Comparison of ENCODE assay signal across 19 cellular contexts in the genomic region with DNA sequence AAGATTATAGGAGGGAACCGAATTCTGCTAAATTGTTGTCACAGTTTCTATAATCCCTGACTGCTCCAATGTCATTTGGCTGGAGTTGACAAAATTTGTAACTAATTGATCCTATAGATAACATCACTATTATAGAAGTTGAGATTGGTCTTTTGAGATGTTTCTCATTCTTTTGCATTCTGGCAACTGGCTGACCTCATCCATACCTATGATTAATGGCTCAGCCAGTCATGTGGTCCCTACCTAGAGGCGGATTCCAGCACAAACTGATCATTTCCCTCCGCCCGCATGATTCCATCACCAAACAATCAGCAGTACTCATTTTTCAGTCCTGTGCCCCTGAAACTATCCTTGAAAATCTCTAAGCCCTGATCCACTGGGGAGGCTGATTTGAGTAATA. TPM values are rescaled to one million over a fixed set of nuclear protein-coding genes. Genes with fewer than 3 reads are reported as not detected.
DNase-seq lines count a peak whose midpoint lies in the region; ATAC-seq, FAIRE-seq and TF ChIP-seq lines count a peak whose summit lies in the region.
"Had no signal": no experiment of that assay in that cellular context is flagged by ENCODE, and none has a peak within 500 bp of the region (broad histone marks: within the 10 kb centered on the region; RNA-seq: fewer than 3 reads in every experiment).

No MANE protein-coding gene starts in this region.

- H3K9me1 ChIP-seq in keratinocyte (ENCODE audit: control insufficient read depth, extremely low read depth, insufficient read depth, low read length) = no peaks in the 10 kb centered on the region

- intact Hi-C loops in mammary epithelial cell (cut with micrococcal nuclease) = no loop called here

- no peaks in the 10 kb centered on the region for H3K4me1 Mint-ChIP-seq in activated CD8-positive, alpha-beta memory T cell treated with anti-CD3 and anti-CD28 coated beads, Interleukin-2, amount 10 ng/mL, durations not matched to agents 7 days and 5 days
- H3K4me1 Mint-ChIP-seq: stimulated activated naive CD8-positive, alpha-beta T cell treated with anti-CD3 and anti-CD28 coated beads, Interleukin-15, amount 100 ng/mL, for 72 hours had no signal

- H3K4me3 ChIP-seq in mammary epithelial cell (replicated peaks in 1 of 3; ENCODE audit: insufficient read depth in 1 of 3, low read depth in 2 of 3, low read length in 3 of 3) = no peak overlapping the region
- no peak overlapping the region for H3K4me3 ChIP-seq in keratinocyte (ENCODE audit: control insufficient read depth in 2 of 3, extremely low read depth in 1 of 3, insufficient read depth in 2 of 3, low read depth in 1 of 3, low read length in 3 of 3)

- H2AFZ ChIP-seq in mammary epithelial cell (ENCODE audit: low read depth, low read length) (peak overlapping the region; percentile 31), keratinocyte (ENCODE audit: control insufficient read depth, low read length) (no peak overlapping the region)

- H3K4me2 ChIP-seq in mammary epithelial cell (ENCODE audit: insufficient read depth, low read depth, low read length) (peak overlapping the region; percentile 6), keratinocyte (ENCODE audit: control insufficient read depth, extremely low read depth, insufficient read depth, low read depth, low read length) (peak overlapping the region; percentile 25)

- no TSS peak for BruUV-seq in mammary epithelial cell (replicated peaks; lab: Mats Ljungman, UMichigan)

- WGBS in mammary epithelial cell (ENCODE audit: low coverage, missing lambda C conversion rate) = 44% methylated on average over 4 of the region's 4 CpGs

- FAIRE-seq in HTR-8/SVneo (lab: Jason Lieb, UNC) = peak; percentile 20
- FAIRE-seq in keratinocyte (lab: Jason Lieb, UNC) = peak; percentile 84
- FAIRE-seq: frontal cortex, islet of Langerhans had no signal

- H4K20me1 ChIP-seq in mammary epithelial cell (ENCODE audit: insufficient read depth, low read length) (no peaks in the 10 kb centered on the region), keratinocyte (ENCODE audit: control insufficient read depth, extremely low read depth, insufficient read depth, low read length) (no peaks in the 10 kb centered on the region)

- dilution Hi-C loops in mammary epithelial cell (cut with HindIII; ENCODE audit: low sequenced_read_pairs) = no loop called here
- dilution Hi-C loops in keratinocyte (cut with MboI; ENCODE audit: extremely low pct_ligation_motif_present, low sequenced_read_pairs) = no loop called here

- H3K27me3 Mint-ChIP-seq in activated CD8-positive, alpha-beta memory T cell treated with anti-CD3 and anti-CD28 coated beads, Interleukin-2, amount 10 ng/mL, durations not matched to agents 7 days and 5 days = no peaks in the 10 kb centered on the region

- H3K27me3 ChIP-seq in mammary epithelial cell (ENCODE audit: insufficient read depth, low read length) = no peaks in the 10 kb centered on the region
- H3K27me3 ChIP-seq in keratinocyte (ENCODE audit: control insufficient read depth, extremely low read depth, insufficient read depth, low read length) = no peaks in the 10 kb centered on the region

- ATAC-seq in activated CD8-positive, alpha-beta memory T cell treated with anti-CD3 and anti-CD28 coated beads, Interleukin-2, amount 10 ng/mL, durations not matched to agents 7 days and 5 days = no peak
- ATAC-seq: Right ventricle myocardium inferior; stimulated activated naive CD8-positive, alpha-beta T cell treated with anti-CD3 and anti-CD28 coated beads, Interleukin-15, amount 100 ng/mL, for 72 hours had no signal

- no peaks in the 10 kb centered on the region for H3K36me3 ChIP-seq in mammary epithelial cell (ENCODE audit: insufficient read depth, low read length)
- H3K36me3 ChIP-seq in keratinocyte (ENCODE audit: control insufficient read depth in 2 of 2, extremely low read depth in 1 of 2, insufficient read depth in 2 of 2, low read length in 2 of 2) = no peaks in the 10 kb centered on the region

- in situ Hi-C loops in mammary epithelial cell (cut with MboI; ENCODE audit: low sequenced_read_pairs in 2 of 2) (no loop called here), GM13977 (cut with MboI; ENCODE audit: low pct_unique_long_range_greater_than_20kb, low sequenced_read_pairs, unreplicated experiment) (no loop called here)

- H3K9me3 ChIP-seq in mammary epithelial cell (replicated peaks; ENCODE audit: insufficient read depth, low read length) = no peaks in the 10 kb centered on the region
- H3K9me3 ChIP-seq in keratinocyte (ENCODE audit: control insufficient read depth, low read depth, low read length) = no peaks in the 10 kb centered on the region

- H3K79me2 ChIP-seq in mammary epithelial cell (ENCODE audit: insufficient read depth, low read length) = no peaks in the 10 kb centered on the region
- no peaks in the 10 kb centered on the region for H3K79me2 ChIP-seq in keratinocyte (ENCODE audit: control insufficient read depth, insufficient read depth, low read length)

- CTCF ChIA-PET in mammary epithelial cell (lab: Charles Lee; ENCODE audit: low non-redundant PET) = no interaction called here
- CTCF ChIA-PET in activated CD8-positive, alpha-beta memory T cell treated with anti-CD3 and anti-CD28 coated beads, Interleukin-2, amount 10 ng/mL, durations not matched to agents 7 days and 5 days (lab: Charles Lee) = no interaction called here

- H3K9ac ChIP-seq in mammary epithelial cell (ENCODE audit: insufficient read depth, low read length) = no peak overlapping the region
- H3K9ac ChIP-seq in keratinocyte (ENCODE audit: control insufficient read depth, extremely low read depth, insufficient read depth, low read length) = no peak overlapping the region

- H3K4me3 Mint-ChIP-seq in activated CD8-positive, alpha-beta memory T cell treated with anti-CD3 and anti-CD28 coated beads, Interleukin-2, amount 10 ng/mL, durations not matched to agents 7 days and 5 days = no peak overlapping the region
- H3K4me3 Mint-ChIP-seq: stimulated activated naive CD8-positive, alpha-beta T cell treated with anti-CD3 and anti-CD28 coated beads, Interleukin-15, amount 100 ng/mL, for 72 hours had no signal

- no peak overlapping the region for H3K27ac Mint-ChIP-seq in activated CD8-positive, alpha-beta memory T cell treated with anti-CD3 and anti-CD28 coated beads, Interleukin-2, amount 10 ng/mL, durations not matched to agents 7 days and 5 days
- H3K27ac Mint-ChIP-seq: stimulated activated naive CD8-positive, alpha-beta T cell treated with anti-CD3 and anti-CD28 coated beads, Interleukin-15, amount 100 ng/mL, for 72 hours had no signal

- H3K9me3 Mint-ChIP-seq in activated CD8-positive, alpha-beta memory T cell treated with anti-CD3 and anti-CD28 coated beads, Interleukin-2, amount 10 ng/mL, durations not matched to agents 7 days and 5 days (ENCODE audit: low read depth) = no peaks in the 10 kb centered on the region
- H3K9me3 Mint-ChIP-seq: stimulated activated naive CD8-positive, alpha-beta T cell treated with anti-CD3 and anti-CD28 coated beads, Interleukin-15, amount 100 ng/mL, for 72 hours had no signal

- DNase-seq in AG20443 (ENCODE audit: low spot score) (peak; percentile 63), HTR-8/SVneo (ENCODE audit: insufficient read length, low spot score) (peak; percentile 43), mammary epithelial cell (peak; percentile 84), keratinocyte (ENCODE audit: low read depth, low spot score) (peak; percentile 23), GM13977 (ENCODE audit: low spot score) (no peak), hypothalamus (lab: John Stamatoyannopoulos, UW) (no peak), kidney glomerular epithelial cell (lab: John Stamatoyannopoulos, UW) (no peak)
- no peak for DNase-seq in activated CD8-positive, alpha-beta memory T cell treated with anti-CD3 and anti-CD28 coated beads, Interleukin-2, amount 10 ng/mL, durations not matched to agents 7 days and 5 days
- DNase-seq: activated CD4-positive, alpha-beta T cell treated with anti-CD3 and anti-CD28 coated beads, Interleukin-2, amount 50 U/mL, for 4 hours; anterior cingulate cortex; NCI-H2081 treated with DMSO at 0.1 percent for 48 hours; NCI-H774; stimulated activated naive CD8-positive, alpha-beta T cell treated with anti-CD3 and anti-CD28 coated beads, Interleukin-15, amount 100 ng/mL, for 72 hours had no signal

- no peak for TF ChIP-seq CTCF in mammary epithelial cell (conservative IDR thresholded peaks at IDR 0.05 in 1 of 2, IDR thresholded peaks at IDR 0.05 in 1 of 2; ENCODE audit: extremely low read depth in 1 of 2, insufficient read depth in 1 of 2, low read depth in 1 of 2, low read length in 2 of 2)
- TF ChIP-seq CTCF in keratinocyte (optimal IDR thresholded peaks at IDR 0.05 in 1 of 3, IDR thresholded peaks at IDR 0.05 in 1 of 3, conservative IDR thresholded peaks at IDR 0.05 in 1 of 3; ENCODE audit: extremely low read depth in 1 of 3, insufficient read depth in 2 of 3, low read length in 3 of 3) = no peak
- TF ChIP-seq CTCF in GM13977 (IDR thresholded peaks at IDR 0.05; ENCODE audit: extremely low read depth, insufficient read depth, missing control alignments) = no peak

- H3K4me1 ChIP-seq in mammary epithelial cell (ENCODE audit: insufficient read depth, low read length) (peaks cover 23% of the 10 kb centered on the region), keratinocyte (ENCODE audit: control insufficient read depth, extremely low read depth, insufficient read depth, low read length) (peaks cover 16% of the 10 kb centered on the region)

- H3K36me3 Mint-ChIP-seq in activated CD8-positive, alpha-beta memory T cell treated with anti-CD3 and anti-CD28 coated beads, Interleukin-2, amount 10 ng/mL, durations not matched to agents 7 days and 5 days = no peaks in the 10 kb centered on the region

- H3K27ac ChIP-seq in mammary epithelial cell (ENCODE audit: insufficient read depth, low read depth, low read length) (peak overlapping the region; percentile 69), keratinocyte (ENCODE audit: control insufficient read depth, insufficient read depth, low read length) (peak overlapping the region; percentile 43)

RNA-seq across cellular contexts. Expression of a gene that starts 4.2 kb away (rescaled TPM):
- not detected for total RNA-seq in mammary epithelial cell
- 0.05 TPM for polyA plus RNA-seq in mammary epithelial cell
- not detected for polyA minus RNA-seq in mammary epithelial cell
- polyA plus RNA-seq in keratinocyte = 0.09 to 0.17 TPM (median 0.14 TPM) in 3 replicates
- polyA plus RNA-seq in keratinocyte (2011; ENCODE audit: low read depth) = 20.8 TPM
- 0.17 and 0.50 TPM in 2 replicates for polyA plus RNA-seq in keratinocyte (2011; cell fraction: cytosol; rRNA removed)
- polyA plus RNA-seq in keratinocyte (2011; cell fraction: nucleus; rRNA removed) = 0.44 and 1.2 TPM in 2 replicates
- polyA plus RNA-seq in keratinocyte (2012; ENCODE audit: low replicate concordance) = 0.11 and 23.7 TPM in 2 replicates
- polyA minus RNA-seq in keratinocyte = not detected in 3 replicates
- not detected for polyA minus RNA-seq in keratinocyte (2011; cell fraction: cytosol; rRNA and poly(A)+ RNA removed)
- polyA minus RNA-seq in keratinocyte (2011; cell fraction: nucleus; rRNA and poly(A)+ RNA removed) = 0.32 TPM in 1 of 2 replicates, not detected in the other
- total RNA-seq in activated CD8-positive, alpha-beta memory T cell treated with anti-CD3 and anti-CD28 coated beads, Interleukin-2, amount 10 ng/mL, durations not matched to agents 7 days and 5 days = not detected
- total RNA-seq: dermis microvascular lymphatic vessel endothelial cell, frontal cortex, mononuclear cell, omental fat pad, Right ventricle myocardium inferior had no signal

RNA-seq across cellular contexts. Expression of a gene that starts 52.0 kb away (rescaled TPM):
- not detected for total RNA-seq in mammary epithelial cell
- polyA plus RNA-seq in mammary epithelial cell (not detected), keratinocyte (0.03 TPM in 1 of 3 replicates, not detected in the others)
- polyA minus RNA-seq in mammary epithelial cell (not detected), keratinocyte (not detected in 3 replicates)
- not detected for polyA plus RNA-seq in keratinocyte (2011; ENCODE audit: low read depth)
- polyA plus RNA-seq in keratinocyte (2011; cell fraction: cytosol; rRNA removed) = not detected in 2 replicates
- not detected in 2 replicates for polyA plus RNA-seq in keratinocyte (2011; cell fraction: nucleus; rRNA removed)
- polyA plus RNA-seq in keratinocyte (2012; ENCODE audit: low replicate concordance) = 2.0 TPM in 1 of 2 replicates, not detected in the other
- polyA minus RNA-seq in keratinocyte (2011; cell fraction: cytosol; rRNA and poly(A)+ RNA removed) = not detected
- polyA minus RNA-seq in keratinocyte (2011; cell fraction: nucleus; rRNA and poly(A)+ RNA removed) = not detected in 2 replicates
- not detected for total RNA-seq in activated CD8-positive, alpha-beta memory T cell treated with anti-CD3 and anti-CD28 coated beads, Interleukin-2, amount 10 ng/mL, durations not matched to agents 7 days and 5 days
- total RNA-seq: frontal cortex, mononuclear cell, omental fat pad, Right ventricle myocardium inferior had no signal

Comparison
In these comparisons a context has a peak if more than half of its experiments do, and no peak if none do; other contexts are left out.
1. DNase-seq: peak in AG20443 (single experiment), HTR-8/SVneo (single experiment), mammary epithelial cell (single experiment) and keratinocyte (single experiment); none in GM13977 (single experiment), hypothalamus (0 of 51), kidney glomerular epithelial cell (single experiment) and activated CD8-positive, alpha-beta memory T cell treated with anti-CD3 and anti-CD28 coated beads, Interleukin-2, amount 10 ng/mL, durations not matched to agents 7 days and 5 days (single experiment).